ENCODE assay signal across 8 cellular contexts in genomic region chr2:219387284-219388126, GRCh38. TPM values are rescaled to one million over a fixed set of nuclear protein-coding genes. Genes with fewer than 3 reads are reported as not detected.
DNase-seq lines count a peak whose midpoint lies in the region; TF ChIP-seq lines count a peak whose summit lies in the region.

Gene DNPEP, minus strand, starts transcription at chr2:219387912. Its CDS starts 118 bp downstream, at chr2:219387794.

- no peaks in the 10 kb centered on the region for H3K9me3 ChIP-seq in thymus (ENCODE audit: control insufficient read depth)

- peaks cover 17% of the 10 kb centered on the region for H3K36me3 Mint-ChIP-seq in activated naive CD8-positive, alpha-beta T cell treated with anti-CD3 and anti-CD28 coated beads for 36 hours
- no peaks in the 10 kb centered on the region for H3K36me3 Mint-ChIP-seq in glutamatergic neuron (ENCODE audit: unreplicated experiment)
- peaks cover 17% of the 10 kb centered on the region for H3K36me3 Mint-ChIP-seq in osteocyte (ENCODE audit: unreplicated experiment)

- H3K9me3 Mint-ChIP-seq in activated naive CD8-positive, alpha-beta T cell treated with anti-CD3 and anti-CD28 coated beads for 36 hours, result no peaks in the 10 kb centered on the region
- peaks cover 7% of the 10 kb centered on the region for H3K9me3 Mint-ChIP-seq in glutamatergic neuron (ENCODE audit: unreplicated experiment)
- no peaks in the 10 kb centered on the region for H3K9me3 Mint-ChIP-seq in osteocyte (ENCODE audit: unreplicated experiment)

- H3K27me3 ChIP-seq in thymus (ENCODE audit: control insufficient read depth, insufficient read depth), result no peaks in the 10 kb centered on the region

- peaks cover 11% of the 10 kb centered on the region for H3K4me1 ChIP-seq in thymus (ENCODE audit: control insufficient read depth, insufficient read depth, low read length)

- peaks cover 25% of the 10 kb centered on the region for H3K36me3 ChIP-seq in thymus (ENCODE audit: control insufficient read depth, insufficient read depth)

- no peaks in the 10 kb centered on the region for H3K27me3 Mint-ChIP-seq in activated naive CD8-positive, alpha-beta T cell treated with anti-CD3 and anti-CD28 coated beads for 36 hours
- H3K27me3 Mint-ChIP-seq in glutamatergic neuron (ENCODE audit: unreplicated experiment) (peaks cover 9% of the 10 kb centered on the region), osteocyte (ENCODE audit: unreplicated experiment) (no peaks in the 10 kb centered on the region)

- DNase-seq in GM04504 (ENCODE audit: low read depth) (peak; percentile 83), H4 (ENCODE audit: low spot score) (peak; percentile 73), LHCN-M2 (ENCODE audit: low read depth) (peak; percentile 82), SKM-1 (lab: John Stamatoyannopoulos, UW; ENCODE audit: unreplicated experiment) (peak; percentile 58), glutamatergic neuron (peak; percentile 96), osteocyte (ENCODE audit: extremely low spot score, unreplicated experiment) (peak; percentile 99)
- DNase-seq in activated naive CD8-positive, alpha-beta T cell treated with anti-CD3 and anti-CD28 coated beads for 36 hours, result peak; percentile 92

- peak within 1 kb of the TSS; percentile 92 for H3K27ac ChIP-seq in thymus (ENCODE audit: low read depth)

- peak within 1 kb of the TSS; percentile 98 for H3K4me3 Mint-ChIP-seq in activated naive CD8-positive, alpha-beta T cell treated with anti-CD3 and anti-CD28 coated beads for 36 hours
- H3K4me3 Mint-ChIP-seq in glutamatergic neuron (ENCODE audit: unreplicated experiment), result peak within 1 kb of the TSS; percentile 87
- H3K4me3 Mint-ChIP-seq in osteocyte (ENCODE audit: unreplicated experiment), result peak within 1 kb of the TSS; percentile 90

- TF ChIP-seq CTCF in glutamatergic neuron (IDR thresholded peaks at IDR 0.05; ENCODE audit: partially characterized antibody, unreplicated experiment) (no peak), osteocyte (IDR thresholded peaks at IDR 0.05) (no peak)

- H3K4me1 Mint-ChIP-seq in activated naive CD8-positive, alpha-beta T cell treated with anti-CD3 and anti-CD28 coated beads for 36 hours, result peaks cover 14% of the 10 kb centered on the region
- H3K4me1 Mint-ChIP-seq in glutamatergic neuron (ENCODE audit: low read depth, unreplicated experiment) (no peaks in the 10 kb centered on the region), osteocyte (ENCODE audit: unreplicated experiment) (peaks cover 12% of the 10 kb centered on the region)

- peak within 1 kb of the TSS; percentile 98 for H3K27ac Mint-ChIP-seq in activated naive CD8-positive, alpha-beta T cell treated with anti-CD3 and anti-CD28 coated beads for 36 hours
- H3K27ac Mint-ChIP-seq in glutamatergic neuron (ENCODE audit: unreplicated experiment), result peak within 1 kb of the TSS; percentile 59
- H3K27ac Mint-ChIP-seq in osteocyte (ENCODE audit: unreplicated experiment), result peak within 1 kb of the TSS; percentile 95

- under 1% methylated on average over 79 of the region's 79 CpGs for WGBS in thymus

- peak within 1 kb of the TSS; percentile 85 for H3K4me3 ChIP-seq in thymus (ENCODE audit: low read length)

RNA-seq across cellular contexts. Expression of gene DNPEP, which starts in this region (rescaled TPM):
- 79.9 and 87.7 TPM in 2 replicates for total RNA-seq in H4 (2014; rRNA removed; shearing (Covaris generic))
- total RNA-seq in LHCN-M2 (2014; rRNA removed) (55.0 and 63.7 TPM in 2 replicates), glutamatergic neuron (ENCODE audit: unreplicated experiment) (19.8 TPM), osteocyte (58.1 and 73.2 TPM in 2 replicates)
- polyA plus RNA-seq in LHCN-M2 (2012), result 74.0 TPM
- total RNA-seq in activated naive CD8-positive, alpha-beta T cell treated with anti-CD3 and anti-CD28 coated beads for 36 hours, result 100 to 1,000 TPM; 122 to 123 TPM
- polyA plus RNA-seq in thymus, result 105 TPM

Comparison
In these comparisons a context has a peak if more than half of its experiments do, and no peak if none do; other contexts are left out.
1. Peak in every context shown above with its lines: DNase-seq, H3K4me3 ChIP-seq and H3K27ac ChIP-seq.